14 cellular contexts compared by ENCODE assay signal in the genomic region with DNA sequence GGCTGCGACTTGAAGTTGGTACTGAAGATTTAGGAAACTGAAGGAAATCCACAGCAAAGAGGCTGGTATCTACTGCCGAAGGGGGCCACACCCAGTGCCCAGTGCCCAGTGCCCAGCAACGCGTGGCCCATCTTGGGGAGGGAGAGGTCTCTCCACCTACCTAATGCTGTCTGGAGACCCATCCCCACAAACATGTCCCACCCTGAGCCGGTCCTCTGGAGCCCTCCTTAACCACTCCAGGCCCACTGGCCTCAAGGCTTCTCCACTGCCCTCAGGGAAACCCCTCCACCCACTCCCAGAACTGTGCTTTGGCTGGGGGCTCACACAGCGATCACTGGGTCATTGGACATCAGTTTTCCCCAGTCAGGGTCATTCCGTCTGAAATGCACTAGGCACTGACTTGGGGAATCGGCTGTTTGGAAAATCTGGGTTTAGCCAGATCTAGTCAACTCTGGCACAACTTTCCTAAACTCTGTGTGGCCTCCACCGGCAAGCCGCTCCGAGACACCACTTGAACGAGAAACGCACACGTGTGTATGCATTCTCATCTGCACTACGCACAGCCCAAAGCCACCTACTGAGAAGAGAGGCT. TPM values are rescaled to one million over a fixed set of nuclear protein-coding genes. Genes with fewer than 3 reads are reported as not detected.
DNase-seq lines count a peak whose midpoint lies in the region; ATAC-seq and TF ChIP-seq lines count a peak whose summit lies in the region.
"Had no signal": no experiment of that assay in that cellular context is flagged by ENCODE, and none has a peak within 500 bp of the region (broad histone marks: within the 10 kb centered on the region; RNA-seq: fewer than 3 reads in every experiment).

No MANE protein-coding gene starts in this region.

- peak overlapping the region in 5 of 8 donors; percentile 35 to 87 (median 47) for H3K27ac Mint-ChIP-seq in CD8-positive, alpha-beta memory T cell
- peak overlapping the region; percentile 14 for H3K27ac Mint-ChIP-seq in activated naive CD8-positive, alpha-beta T cell treated with anti-CD3 and anti-CD28 coated beads, Interleukin-2, amount 10 ng/mL, durations not matched to agents 7 days and 5 days
- H3K27ac Mint-ChIP-seq in neural progenitor cell, result peak overlapping the region; percentile 53
- H3K27ac Mint-ChIP-seq: nephron progenitor cell, WTC11 had no signal

- H3K4me1 ChIP-seq in BE2C, result peaks cover 4% of the 10 kb centered on the region; the same call in 1 of the 2 replicates
- peaks cover 18% of the 10 kb centered on the region for H3K4me1 ChIP-seq in CD8-positive, alpha-beta memory T cell (ENCODE audit: insufficient read depth, low read length)
- peaks cover 14% of the 10 kb centered on the region for H3K4me1 ChIP-seq in neural progenitor cell
- peaks cover 11% of the 10 kb centered on the region for H3K4me1 ChIP-seq in MM.1S (ENCODE audit: low read length)
- H3K4me1 ChIP-seq: right atrium auricular region had no signal

- H3F3A ChIP-seq in neural progenitor cell (ENCODE audit: low read depth) (no peaks in the 10 kb centered on the region), MM.1S (ENCODE audit: insufficient read depth, low read length) (no peaks in the 10 kb centered on the region)

- no peak overlapping the region for H3K27ac ChIP-seq in CD8-positive, alpha-beta memory T cell (ENCODE audit: low read depth, low read length)
- H3K27ac ChIP-seq in neural progenitor cell (no peak overlapping the region), MM.1S (ENCODE audit: low read length) (no peak overlapping the region)
- H3K27ac ChIP-seq: brain microvascular endothelial cell, right atrium auricular region had no signal

- no peaks in the 10 kb centered on the region for H3K27me3 ChIP-seq in BE2C
- no peaks in the 10 kb centered on the region for H3K27me3 ChIP-seq in CD8-positive, alpha-beta memory T cell (ENCODE audit: insufficient read depth, low read length, poor library complexity, severe bottlenecking)
- H3K27me3 ChIP-seq in neural progenitor cell, result peaks cover 29% of the 10 kb centered on the region
- no peaks in the 10 kb centered on the region for H3K27me3 ChIP-seq in MM.1S (replicated peaks; ENCODE audit: insufficient read depth, low read length)

- POLR2A ChIA-PET in CD8-positive, alpha-beta memory T cell (lab: Charles Lee), result interaction anchor here (0.6 kb wide), 1 partner anchor 81 kb away, joined by 4 read pairs; no protein-coding TSS in a partner anchor
- POLR2A ChIA-PET in activated naive CD8-positive, alpha-beta T cell treated with anti-CD3 and anti-CD28 coated beads, Interleukin-2, amount 10 ng/mL, durations not matched to agents 7 days and 5 days (lab: Charles Lee), result interaction anchor here (0.9 to 2.8 kb wide), 4 partner anchors 9 to 80 kb away, joined by 3 to 8 read pairs (median 4); no protein-coding TSS in a partner anchor

- no peak overlapping the region for H3K4me2 ChIP-seq in neural progenitor cell
- no peak overlapping the region for H3K4me2 ChIP-seq in MM.1S (ENCODE audit: low read depth, low read length)

- no peaks in the 10 kb centered on the region for H3K9me2 ChIP-seq in MM.1S (replicated peaks; ENCODE audit: insufficient read depth, low read length)

- no peaks in the 10 kb centered on the region for H4K20me1 ChIP-seq in neural progenitor cell (ENCODE audit: low read depth)
- H4K20me1 ChIP-seq in MM.1S (ENCODE audit: insufficient read depth, low read length), result no peaks in the 10 kb centered on the region

- no peak overlapping the region for H2AFZ ChIP-seq in neural progenitor cell (replicated peaks)
- H2AFZ ChIP-seq in MM.1S (ENCODE audit: low read length), result no peak overlapping the region

- ATAC-seq in activated naive CD8-positive, alpha-beta T cell treated with anti-CD3 and anti-CD28 coated beads, Interleukin-2, amount 10 ng/mL, durations not matched to agents 7 days and 5 days (ENCODE audit: low read depth), result no peak
- ATAC-seq: left ventricle myocardium superior, WTC11 had no signal

- H3K79me2 ChIP-seq in neural progenitor cell (ENCODE audit: low read depth) (no peaks in the 10 kb centered on the region), MM.1S (ENCODE audit: low read length) (no peaks in the 10 kb centered on the region)

- peaks cover 23 to 60% (median 43%) of the 10 kb centered on the region in 3 donors for H3K4me1 Mint-ChIP-seq in CD8-positive, alpha-beta memory T cell
- H3K4me1 Mint-ChIP-seq in activated naive CD8-positive, alpha-beta T cell treated with anti-CD3 and anti-CD28 coated beads, Interleukin-2, amount 10 ng/mL, durations not matched to agents 7 days and 5 days, result peaks cover 27% of the 10 kb centered on the region
- peaks cover 66% of the 10 kb centered on the region for H3K4me1 Mint-ChIP-seq in neural progenitor cell

- H3K9me3 Mint-ChIP-seq in CD8-positive, alpha-beta memory T cell, result no peaks in the 10 kb centered on the region
- no peaks in the 10 kb centered on the region for H3K9me3 Mint-ChIP-seq in activated naive CD8-positive, alpha-beta T cell treated with anti-CD3 and anti-CD28 coated beads, Interleukin-2, amount 10 ng/mL, durations not matched to agents 7 days and 5 days
- peaks cover 3% of the 10 kb centered on the region for H3K9me3 Mint-ChIP-seq in neural progenitor cell
- H3K9me3 Mint-ChIP-seq: nephron progenitor cell had no signal

- CTCF ChIA-PET in CD8-positive, alpha-beta memory T cell (lab: Charles Lee), result interaction anchor here (1.0 to 13.8 kb wide), 8 partner anchors 9 to 81 kb away, joined by 3 to 129 read pairs (median 5); a partner anchor contains a TSS

- H3K36me3 Mint-ChIP-seq in CD8-positive, alpha-beta memory T cell, result peaks cover 0 to 31% (median 0%) of the 10 kb centered on the region in 3 donors
- peaks cover 15% of the 10 kb centered on the region for H3K36me3 Mint-ChIP-seq in activated naive CD8-positive, alpha-beta T cell treated with anti-CD3 and anti-CD28 coated beads, Interleukin-2, amount 10 ng/mL, durations not matched to agents 7 days and 5 days
- no peaks in the 10 kb centered on the region for H3K36me3 Mint-ChIP-seq in neural progenitor cell
- H3K36me3 Mint-ChIP-seq: WTC11 had no signal

- DNase-seq in BE2C (peak; percentile 1), neural progenitor cell (ENCODE audit: low spot score) (no peak), activated gamma-delta T cell treated with Interleukin-2 at 50 U/mL for 16 hours (no peak), inferior parietal cortex (ENCODE audit: extremely low spot score) (no peak), MM.1S (no peak)
- no peak for DNase-seq in CD8-positive, alpha-beta memory T cell
- peak; percentile 24 for DNase-seq in activated naive CD8-positive, alpha-beta T cell treated with anti-CD3 and anti-CD28 coated beads, Interleukin-2, amount 10 ng/mL, durations not matched to agents 7 days and 5 days
- DNase-seq in NK-92 treated with Interleukin-12 subunit alpha and Interleukin-12 subunit beta, amount 100 ng/mL, for 24 hours (lab: John Stamatoyannopoulos, UW), result no peak
- DNase-seq: left ventricle myocardium superior, NCI-H774 had no signal

- H3K9me3 ChIP-seq in BE2C, result no peaks in the 10 kb centered on the region
- H3K9me3 ChIP-seq in CD8-positive, alpha-beta memory T cell (ENCODE audit: low read length), result no peaks in the 10 kb centered on the region
- no peaks in the 10 kb centered on the region for H3K9me3 ChIP-seq in neural progenitor cell (ENCODE audit: low read depth)
- no peaks in the 10 kb centered on the region for H3K9me3 ChIP-seq in MM.1S (replicated peaks; ENCODE audit: insufficient read depth, low read length)
- H3K9me3 ChIP-seq: right atrium auricular region had no signal

- no peak overlapping the region for H3K4me3 ChIP-seq in BE2C (ENCODE audit: low read depth, low read length)
- H3K4me3 ChIP-seq in CD8-positive, alpha-beta memory T cell (ENCODE audit: low read length), result no peak overlapping the region
- H3K4me3 ChIP-seq in neural progenitor cell, result no peak overlapping the region
- no peak overlapping the region for H3K4me3 ChIP-seq in MM.1S (ENCODE audit: low read length)
- H3K4me3 ChIP-seq: right atrium auricular region had no signal

- H3K9ac ChIP-seq in neural progenitor cell (no peak overlapping the region), MM.1S (ENCODE audit: low read length) (no peak overlapping the region)

- H3K36me3 ChIP-seq in BE2C (no peaks in the 10 kb centered on the region), neural progenitor cell (no peaks in the 10 kb centered on the region), MM.1S (replicated peaks; ENCODE audit: insufficient read depth, low read length) (no peaks in the 10 kb centered on the region)
- no peaks in the 10 kb centered on the region for H3K36me3 ChIP-seq in CD8-positive, alpha-beta memory T cell (ENCODE audit: insufficient read depth, low read length)
- H3K36me3 ChIP-seq: brain microvascular endothelial cell, right atrium auricular region had no signal

- H3K4me3 Mint-ChIP-seq in CD8-positive, alpha-beta memory T cell, result peak overlapping the region in 1 of 7 donors; percentile 34
- H3K4me3 Mint-ChIP-seq in activated naive CD8-positive, alpha-beta T cell treated with anti-CD3 and anti-CD28 coated beads, Interleukin-2, amount 10 ng/mL, durations not matched to agents 7 days and 5 days, result peak overlapping the region; percentile 31
- H3K4me3 Mint-ChIP-seq in neural progenitor cell, result no peak overlapping the region
- H3K4me3 Mint-ChIP-seq: nephron progenitor cell, WTC11 had no signal

- TF ChIP-seq CTCF in BE2C (IDR thresholded peaks at IDR 0.05; ENCODE audit: low read depth, low read length) (no peak), neural progenitor cell (IDR thresholded peaks at IDR 0.05) (no peak), MM.1S (IDR thresholded peaks at IDR 0.05; ENCODE audit: low read length) (no peak)

- peaks cover 3 to 4% of the 10 kb centered on the region in 2 donors for H3K27me3 Mint-ChIP-seq in CD8-positive, alpha-beta memory T cell
- H3K27me3 Mint-ChIP-seq in activated naive CD8-positive, alpha-beta T cell treated with anti-CD3 and anti-CD28 coated beads, Interleukin-2, amount 10 ng/mL, durations not matched to agents 7 days and 5 days, result peaks cover 2% of the 10 kb centered on the region
- peaks cover 26% of the 10 kb centered on the region for H3K27me3 Mint-ChIP-seq in neural progenitor cell (ENCODE audit: insufficient read depth, low read depth)

RNA-seq across cellular contexts. Expression of a gene that starts 20.1 kb away (rescaled TPM):
- not detected for polyA plus RNA-seq in BE2C (2012; ENCODE audit: insufficient read depth, insufficient read length, low read depth)
- total RNA-seq in CD8-positive, alpha-beta memory T cell, result 10 to 100 TPM; 11.1 to 11.6 TPM
- polyA plus RNA-seq in CD8-positive, alpha-beta memory T cell, result 3.5 TPM
- total RNA-seq in activated naive CD8-positive, alpha-beta T cell treated with anti-CD3 and anti-CD28 coated beads, Interleukin-2, amount 10 ng/mL, durations not matched to agents 7 days and 5 days, result 10 to 100 TPM; 18.8 to 21.5 TPM
- not detected in 2 replicates for total RNA-seq in neural progenitor cell (ENCODE audit: low replicate concordance)
- total RNA-seq: left ventricle myocardium superior, right atrium auricular region, WTC11 had no signal

RNA-seq across cellular contexts. Expression of a gene that starts 40.2 kb away (rescaled TPM):
- 1,292 TPM for polyA plus RNA-seq in BE2C (2012; ENCODE audit: insufficient read depth, insufficient read length, low read depth)
- total RNA-seq in CD8-positive, alpha-beta memory T cell, result 10 to 100 TPM; 56.1 to 58.6 TPM
- polyA plus RNA-seq in CD8-positive, alpha-beta memory T cell, result 50.1 TPM
- total RNA-seq in activated naive CD8-positive, alpha-beta T cell treated with anti-CD3 and anti-CD28 coated beads, Interleukin-2, amount 10 ng/mL, durations not matched to agents 7 days and 5 days, result 100 to 1,000 TPM; 102 to 105 TPM
- 84.6 and 146 TPM in 2 replicates for total RNA-seq in neural progenitor cell (ENCODE audit: low replicate concordance)

Comparison
In these comparisons a context has a peak if more than half of its experiments do, and no peak if none do; other contexts are left out.
1. DNase-seq: peak in BE2C (single experiment) and activated naive CD8-positive, alpha-beta T cell treated with anti-CD3 and anti-CD28 coated beads, Interleukin-2, amount 10 ng/mL, durations not matched to agents 7 days and 5 days (single experiment); none in CD8-positive, alpha-beta memory T cell (0 of 5), neural progenitor cell (single experiment), NK-92 treated with Interleukin-12 subunit alpha and Interleukin-12 subunit beta, amount 100 ng/mL, for 24 hours (single experiment), activated gamma-delta T cell treated with Interleukin-2 at 50 U/mL for 16 hours (single experiment), inferior parietal cortex (single experiment) and MM.1S (single experiment).
2. RNA of a gene that starts 20.1 kb away (total RNA-seq): 18.8 to 21.5 TPM in activated naive CD8-positive, alpha-beta T cell treated with anti-CD3 and anti-CD28 coated beads, Interleukin-2, amount 10 ng/mL, durations not matched to agents 7 days and 5 days and 11.1 to 11.6 TPM in CD8-positive, alpha-beta memory T cell; not detected in neural progenitor cell; every median in the first group is over 10 times any median in the second.
3. Peak in every context shown above with its lines, with median percentiles within 50 percentile points of each other: H3K27ac Mint-ChIP-seq.